In genomic region chr5:6307304-6307703, GRCh38 we compare ENCODE assay signal across 13 cellular contexts.
"Had no signal": no experiment of that assay in that cellular context is flagged by ENCODE, and none has a peak within 500 bp of the region (broad histone marks: within the 10 kb centered on the region; RNA-seq: fewer than 3 reads in every experiment).

No MANE protein-coding gene starts in this region.

- DNase-seq: activated CD4-positive, alpha-beta T cell treated with anti-CD3 and anti-CD28 coated beads, Interleukin-2, amount 50 U/mL, for 1 hour; activated naive CD4-positive, alpha-beta T cell treated with anti-CD3 and anti-CD28 coated beads, Interleukin-2, amount 10 ng/mL, durations not matched to agents 7 days and 5 days; central memory CD4-positive, alpha-beta T cell; effector CD8-positive, alpha-beta T cell; gastrocnemius medialis; heart right ventricle; left ventricle myocardium inferior; mesenchymal stem cell; nephron progenitor cell; stimulated activated CD4-positive, alpha-beta T cell treated with anti-CD3 and anti-CD28 coated beads, Interleukin-4, amount 100 ng/mL, for 1 hour; stimulated activated CD8-positive, alpha-beta memory T cell treated with anti-CD3 and anti-CD28 coated beads, Interleukin-4, amount 100 ng/mL, for 48 hours; testis; upper lobe of right lung had no signal

- ATAC-seq: gastrocnemius medialis, heart right ventricle, upper lobe of right lung had no signal
